8 cellular contexts compared by ENCODE assay signal in genomic region chr1:85578321-85579295, GRCh38. TPM values are rescaled to one million over a fixed set of nuclear protein-coding genes. Genes with fewer than 3 reads are reported as not detected.
DNase-seq lines count a peak whose midpoint lies in the region; ATAC-seq, FAIRE-seq and TF ChIP-seq lines count a peak whose summit lies in the region.

No MANE protein-coding gene starts in this region.

- ATAC-seq in A549: no peak; a peak in 1 of 6 replicates
- ATAC-seq in HG03342 (IDR thresholded peaks at IDR 0.05; ENCODE audit: unreplicated experiment): no peak
- ATAC-seq in left colon: no peak

- H3K27ac ChIP-seq in A549 (peak overlapping the region; percentile 99 to 100), HUES6 (ENCODE audit: low read depth, low read length) (no peak overlapping the region; the same call in 1 of the 2 replicates), mucosa of rectum (ENCODE audit: low read depth in 2 of 2, low read length in 2 of 2) (peak overlapping the region; percentile 75 to 86)

- FAIRE-seq in A549 (lab: Jason Lieb, UNC): no peak

- no peak; a peak in 1 of 5 replicates for TF ChIP-seq RAD21 in A549 (conservative IDR thresholded peaks at IDR 0.05 in 1 of 2, IDR thresholded peaks at IDR 0.05 in 1 of 2)

- TF ChIP-seq EP300 in A549 (IDR thresholded peaks at IDR 0.05): no peak

- TF ChIP-seq CTCF in A549 (IDR thresholded peaks at IDR 0.05): no peak

- peak in 1 of 2 experiments; percentile 66 for DNase-seq in A549 (ENCODE audit: low read depth in 1 of 2, low spot score in 1 of 2)
- DNase-seq in dermis microvascular lymphatic vessel endothelial cell (ENCODE audit: low read depth in 2 of 2): peak; percentile 85 to 88
- DNase-seq in occipital lobe (lab: John Stamatoyannopoulos, UW): no peak
- DNase-seq in NOMO-1 treated with dmso at 0.1 percent for 144 hours (lab: John Stamatoyannopoulos, UW; ENCODE audit: unreplicated experiment): no peak
- no peak for DNase-seq in left colon

- H3K27me3 ChIP-seq in HUES6 (ENCODE audit: control insufficient read depth, insufficient read depth, low read length): peaks cover 31% of the 10 kb centered on the region
- peaks cover 8 to 25% of the 10 kb centered on the region in 2 donors for H3K27me3 ChIP-seq in mucosa of rectum (ENCODE audit: control insufficient read depth in 2 of 2, insufficient read depth in 2 of 2, low read length in 2 of 2)

- H3K9me3 ChIP-seq in A549 (no peaks in the 10 kb centered on the region), HUES6 (ENCODE audit: control insufficient read depth, insufficient read depth, low read depth, low read length) (no peaks in the 10 kb centered on the region), mucosa of rectum (ENCODE audit: control insufficient read depth in 2 of 2, low read length in 2 of 2) (no peaks in the 10 kb centered on the region)

- 13% methylated on average over 12 of the region's 12 CpGs for WGBS in A549 (ENCODE audit: missing lambda C conversion rate)

- H3K4me3 ChIP-seq in A549: peak overlapping the region; percentile 78
- peak overlapping the region; percentile 95 for H3K4me3 ChIP-seq in HUES6 (ENCODE audit: low read depth, low read length)
- no peak overlapping the region for H3K4me3 ChIP-seq in mucosa of rectum (ENCODE audit: low read length in 2 of 2)

- intact Hi-C loops in left colon (cut with DNase I, micrococcal nuclease): no loop called here

- H3K4me1 ChIP-seq in A549 (peaks cover 37% of the 10 kb centered on the region), HUES6 (ENCODE audit: control insufficient read depth, insufficient read depth, low read length) (peaks cover 36% of the 10 kb centered on the region), mucosa of rectum (ENCODE audit: control insufficient read depth in 2 of 2, insufficient read depth in 2 of 2, low read length in 2 of 2) (peaks cover 16 to 20% of the 10 kb centered on the region in 2 donors)

- H3K9ac ChIP-seq in HUES6 (ENCODE audit: low read length): peak overlapping the region; percentile 98
- peak overlapping the region in 1 of 2 donors; percentile 12 for H3K9ac ChIP-seq in mucosa of rectum (ENCODE audit: low read depth in 1 of 2, low read length in 2 of 2)

- TF ChIP-seq POLR2A in A549 (IDR thresholded peaks at IDR 0.05; ENCODE audit: low read length): no peak

- H3K4me2 ChIP-seq in A549: peak overlapping the region; percentile 90

- H3K36me3 ChIP-seq in HUES6 (ENCODE audit: control insufficient read depth, insufficient read depth, low read length): peaks cover 24% of the 10 kb centered on the region
- H3K36me3 ChIP-seq in mucosa of rectum (ENCODE audit: control insufficient read depth in 2 of 2, insufficient read depth in 2 of 2, low read length in 2 of 2): no peaks in the 10 kb centered on the region

- POLR2A ChIA-PET in A549 (lab: Yijun Ruan, JAX): interaction anchor here (0.6 kb wide), 2 partner anchors 249 to 258 kb away, joined by 3 read pairs; no protein-coding TSS in a partner anchor

- CTCF ChIA-PET in A549 (lab: Yijun Ruan, JAX): interaction anchor here (0.7 to 4.0 kb wide), 5 partner anchors 29 to 270 kb away, joined by 3 to 22 read pairs (median 4); partner anchors contain the start of gene DDAH1

TF ChIP-seq in A549, 52 proteins besides CTCF, POLR2A, EP300 and RAD21:
- no peak for TF ChIP-seq CBX8 (IDR thresholded peaks at IDR 0.05)
- TF ChIP-seq RFX5 (IDR thresholded peaks at IDR 0.05): no peak
- no peak for TF ChIP-seq FOSL2 (IDR thresholded peaks at IDR 0.05)
- 0 out of 2 replicates have a peak, but pooled peaks have one; percentile 2 for TF ChIP-seq FOSL2 (CRISPR knock-in tag; IDR thresholded peaks at IDR 0.05)
- no peak for TF ChIP-seq KDM5A (IDR thresholded peaks at IDR 0.05)
- TF ChIP-seq TFCP2L1 (CRISPR knock-in tag; IDR thresholded peaks at IDR 0.05): no peak

RNA-seq across cellular contexts. Expression of gene CCN1, which starts 2.0 kb away (rescaled TPM):
- polyA plus RNA-seq in A549 (2011; rRNA removed): 46.5 and 57.2 TPM in 2 replicates
- 82.1 and 97.6 TPM in 2 replicates for polyA plus RNA-seq in A549 (2012; cell fraction: cytosol; rRNA removed)
- 197 and 256 TPM in 2 replicates for polyA plus RNA-seq in A549 (2012; cell fraction: nucleus; rRNA removed)
- 58.1 to 90.6 TPM (median 62.5 TPM) in 3 replicates for polyA plus RNA-seq in A549 (2017; fragmentation: RNase III; extraction: RNeasy Plus Mini Kit Qiagen cat#74134 plus additional on column Dnase treatment)
- 31.6 and 37.0 TPM in 2 replicates for polyA minus RNA-seq in A549 (2011; rRNA and poly(A)+ RNA removed)
- 83.7 and 169 TPM in 2 replicates for total RNA-seq in dermis microvascular lymphatic vessel endothelial cell
- 3.7 TPM for total RNA-seq in occipital lobe
- 10 to 100 TPM; 18.0 to 18.5 TPM for total RNA-seq in left colon

Comparison
In these comparisons a context has a peak if more than half of its experiments do, and no peak if none do; other contexts are left out.
1. DNase-seq: peak in dermis microvascular lymphatic vessel endothelial cell (2 of 2); none in occipital lobe (single experiment), NOMO-1 treated with dmso at 0.1 percent for 144 hours (single experiment) and left colon (0 of 2).
2. H3K4me3 ChIP-seq: peak in A549 (single experiment) and HUES6 (single experiment); none in mucosa of rectum (0 of 2).